Comparison of ENCODE assay signal across 8 cellular contexts in the genomic region with DNA sequence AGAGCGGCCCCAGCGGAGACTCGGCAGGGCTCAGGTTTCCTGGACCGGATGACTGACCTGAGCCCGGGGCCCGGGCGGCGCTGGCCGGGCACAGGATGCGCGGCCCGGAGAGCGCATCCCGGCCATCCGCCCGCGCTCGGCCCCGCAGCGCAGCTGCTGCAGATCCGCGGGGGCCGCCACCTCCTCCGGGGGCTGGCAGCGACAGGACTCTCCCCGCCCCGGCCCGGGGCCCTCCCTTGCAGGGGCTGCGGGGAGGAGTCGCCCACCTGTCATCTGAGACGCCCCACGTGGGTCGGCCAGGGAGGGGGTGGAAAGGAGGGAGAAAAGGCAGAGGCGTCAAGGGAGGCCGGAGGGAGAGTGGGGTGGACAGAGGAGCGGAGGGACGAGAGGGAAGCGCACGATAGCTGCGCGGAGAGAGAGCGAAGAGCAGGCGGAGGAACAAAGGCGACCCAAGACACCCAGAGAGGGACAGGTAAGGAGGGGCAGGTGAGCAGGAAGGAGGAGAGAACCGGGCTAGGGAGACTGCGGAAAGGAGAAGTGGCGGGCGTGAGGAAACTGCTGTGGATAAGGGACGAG. TPM values are rescaled to one million over a fixed set of nuclear protein-coding genes. Genes with fewer than 3 reads are reported as not detected.
A peak's percentile ranks its signal among the peaks of the same experiment; 100 is the strongest.
DNase-seq lines count a peak whose midpoint lies in the region; ATAC-seq and TF ChIP-seq lines count a peak whose summit lies in the region.

No MANE protein-coding gene starts in this region.

- intact Hi-C loops in OCI-LY7 (cut with micrococcal nuclease; ENCODE audit: unreplicated experiment): loop anchor here (1.0 to 5.0 kb wide), 6 partner anchors 13 to 1071 kb away; partner anchors contain the start of gene KPNA2

- peaks cover 26% of the 10 kb centered on the region for H4K20me1 ChIP-seq in OCI-LY7 (ENCODE audit: insufficient read depth, low read length)

- ATAC-seq in GM19463 (IDR thresholded peaks at IDR 0.05; ENCODE audit: unreplicated experiment) (peak; percentile 40), foreskin keratinocyte (peak; percentile 61)

- no peaks in the 10 kb centered on the region for H3K9me2 ChIP-seq in OCI-LY7 (ENCODE audit: insufficient read depth, low read length)

- POLR2A ChIA-PET in OCI-LY7 (lab: Charles Lee): interaction anchor here (0.8 to 4.8 kb wide), 10 partner anchors 10 to 263 kb away, joined by 3 to 81 read pairs (median 5); no protein-coding TSS in a partner anchor

- peak; percentile 77 for DNase-seq in DMS 273 treated with DMSO at 0.1 percent for 48 hours (lab: John Stamatoyannopoulos, UW)
- DNase-seq in HL-60 (ENCODE audit: low read depth in 1 of 2, low spot score in 1 of 2): peak in 1 of 2 experiments; percentile 42
- peak; percentile 88 for DNase-seq in OCI-LY7 (ENCODE audit: low spot score)
- DNase-seq in activated gamma-delta T cell treated with anti-CD3 and anti-CD28 coated beads, Interleukin-2, amount 50 U/mL, for 16 hours (ENCODE audit: low read depth): peak; percentile 64
- no peak for DNase-seq in foreskin keratinocyte

- H2AFZ ChIP-seq in OCI-LY7 (ENCODE audit: low read length) (peak overlapping the region; percentile 60), neuron (ENCODE audit: low read depth, low read length) (peak overlapping the region; percentile 77)

- peaks cover 48% of the 10 kb centered on the region for H3K4me1 ChIP-seq in OCI-LY7 (ENCODE audit: insufficient read depth, low read length, poor library complexity, severe bottlenecking)
- H3K4me1 ChIP-seq in foreskin keratinocyte: peaks cover 28% of the 10 kb centered on the region
- peaks cover 40% of the 10 kb centered on the region for H3K4me1 ChIP-seq in neuron (ENCODE audit: insufficient read depth, low read length)

- peak overlapping the region; percentile 95 for H3K27ac ChIP-seq in HL-60 (replicated peaks)
- H3K27ac ChIP-seq in OCI-LY7 (ENCODE audit: low read depth, low read length, poor library complexity, severe bottlenecking): peak overlapping the region; percentile 65
- H3K27ac ChIP-seq in foreskin keratinocyte: peak overlapping the region; percentile 91
- H3K27ac ChIP-seq in temporal lobe (ENCODE audit: low read depth, low read length): peak overlapping the region; percentile 98

- peaks cover 44% of the 10 kb centered on the region for H3K79me2 ChIP-seq in OCI-LY7 (ENCODE audit: insufficient read depth, low read depth, low read length)

- H3K27me3 ChIP-seq in HL-60 (ENCODE audit: insufficient read depth, poor library complexity, severe bottlenecking): no peaks in the 10 kb centered on the region
- no peaks in the 10 kb centered on the region for H3K27me3 ChIP-seq in foreskin keratinocyte
- H3K27me3 ChIP-seq in neuron (ENCODE audit: insufficient read depth, low read length): no peaks in the 10 kb centered on the region

- no peak for TF ChIP-seq CTCF in HL-60 (IDR thresholded peaks at IDR 0.05; ENCODE audit: insufficient read depth, low read length)
- TF ChIP-seq CTCF in OCI-LY7 (conservative IDR thresholded peaks at IDR 0.05; ENCODE audit: low read length): 0 out of 2 replicates have a peak, but pooled peaks have one; percentile 7
- no peak for TF ChIP-seq CTCF in foreskin keratinocyte (conservative IDR thresholded peaks at IDR 0.05)

- peaks cover 30% of the 10 kb centered on the region for H3K36me3 ChIP-seq in OCI-LY7 (ENCODE audit: insufficient read depth, low read length)
- H3K36me3 ChIP-seq in neuron (ENCODE audit: insufficient read depth, low read length): peaks cover 10% of the 10 kb centered on the region

- no TSS peak for BruUV-seq in OCI-LY7 (replicated peaks; lab: Mats Ljungman, UMichigan)

- CTCF ChIA-PET in OCI-LY7 (lab: Charles Lee; ENCODE audit: unreplicated experiment): interaction anchor here (0.9 to 2.8 kb wide), 2 partner anchors 14 to 492 kb away, joined by 4 to 19 read pairs; no protein-coding TSS in a partner anchor

- H3K9me3 ChIP-seq in OCI-LY7 (ENCODE audit: low read length) (peaks cover 2% of the 10 kb centered on the region; the same call in 1 of the 2 replicates), neuron (ENCODE audit: low read length) (no peaks in the 10 kb centered on the region)

- H3K4me3 ChIP-seq in HL-60 (replicated peaks; ENCODE audit: insufficient read depth, low read length) (peak overlapping the region; percentile 67), OCI-LY7 (ENCODE audit: low read depth, low read length, poor library complexity, severe bottlenecking) (peak overlapping the region; percentile 90), neuron (ENCODE audit: low read length) (peak overlapping the region; percentile 87)

- H3K4me2 ChIP-seq in OCI-LY7 (ENCODE audit: low read length): peak overlapping the region; percentile 86

RNA-seq across cellular contexts. Expression of gene PRKAR1A, which starts 0.5 kb away (rescaled TPM):
- total RNA-seq in OCI-LY7 (2014; rRNA removed; shearing (Covaris generic)): 158 and 228 TPM in 2 replicates
- total RNA-seq in OCI-LY7 (2022) (332 and 359 TPM in 2 replicates), foreskin keratinocyte (138 and 143 TPM in 2 replicates), temporal lobe (249 TPM)
- polyA plus RNA-seq in foreskin keratinocyte: 51.5 and 53.0 TPM in 2 replicates

RNA-seq across cellular contexts. Expression of gene WIPI1, which starts 54.5 kb away (rescaled TPM):
- 31.7 and 34.4 TPM in 2 replicates for total RNA-seq in OCI-LY7 (2014; rRNA removed; shearing (Covaris generic))
- total RNA-seq in OCI-LY7 (2022) (43.5 and 59.2 TPM in 2 replicates), foreskin keratinocyte (24.0 and 32.0 TPM in 2 replicates), temporal lobe (8.1 TPM)
- polyA plus RNA-seq in foreskin keratinocyte: 16.9 and 20.8 TPM in 2 replicates

Comparison
In these comparisons a context has a peak if more than half of its experiments do, and no peak if none do; other contexts are left out.
1. DNase-seq: peak in DMS 273 treated with DMSO at 0.1 percent for 48 hours (single experiment), OCI-LY7 (single experiment) and activated gamma-delta T cell treated with anti-CD3 and anti-CD28 coated beads, Interleukin-2, amount 50 U/mL, for 16 hours (single experiment); none in foreskin keratinocyte (0 of 2).
2. Peak in every context shown above with its lines, with median percentiles within 50 percentile points of each other: H3K27ac ChIP-seq and H3K4me3 ChIP-seq.